17 cellular contexts compared by ENCODE assay signal in genomic region chr15:25800761-25801515, GRCh38.
"Had no signal": no experiment of that assay in that cellular context is flagged by ENCODE, and none has a peak within 500 bp of the region (broad histone marks: within the 10 kb centered on the region; RNA-seq: fewer than 3 reads in every experiment).

No MANE protein-coding gene starts in this region.

- H3K27ac Mint-ChIP-seq: activated B cell treated with CpG ODN at 0.5 μM for 24 hours; activated T-helper 2 cell treated with anti-CD3 and anti-CD28 coated beads, Interferon-gamma antibody, Interleukin-2, Interleukin-4, amounts not matched to agents 10 μg/mL and 5 μg/mL and 100 μg/mL, durations not matched to agents 14 hours and 24 hours and 36 hours; type B pancreatic cell had no signal

- H3K27me3 ChIP-seq: hepatocyte, neural progenitor cell, right atrium auricular region had no signal

- H3K9me3 ChIP-seq: right atrium auricular region, SK-N-SH had no signal

- H3K27me3 Mint-ChIP-seq: activated CD4-positive, alpha-beta T cell treated with anti-CD3 and anti-CD28 coated beads, Interleukin-2, amount 10 ng/mL, durations not matched to agents 24 days and 14 days had no signal

- H3K4me3 Mint-ChIP-seq: activated B cell treated with CpG ODN at 0.5 μM for 24 hours; activated CD4-positive, alpha-beta T cell treated with anti-CD3 and anti-CD28 coated beads, Interleukin-2, amount 10 ng/mL, durations not matched to agents 24 days and 14 days; neural progenitor cell; type B pancreatic cell had no signal

- H2AFZ ChIP-seq: hepatocyte, neural progenitor cell had no signal

- H3K9ac ChIP-seq: neural progenitor cell, SK-N-SH had no signal

- H3K36me3 ChIP-seq: neural progenitor cell, right atrium auricular region had no signal

- DNase-seq: activated B cell treated with CpG ODN at 0.5 μM for 24 hours; activated CD4-positive, alpha-beta T cell treated with anti-CD3 and anti-CD28 coated beads, Interleukin-2, amount 10 ng/mL, durations not matched to agents 24 days and 14 days; activated T-cell treated with anti-CD3 and anti-CD28 coated beads for 4 hours; caudate nucleus; cortex of kidney; effector memory CD4-positive, alpha-beta T cell; kidney glomerular epithelial cell; SK-N-SH; stimulated activated CD4-positive, alpha-beta T cell treated with anti-CD3 and anti-CD28 coated beads, Interleukin-4, amount 100 ng/mL, for 4 hours; T-helper 1 cell had no signal

- H3K4me3 ChIP-seq: hepatocyte, neural progenitor cell, right atrium auricular region, skin epidermis had no signal

- H3K79me2 ChIP-seq: hepatocyte had no signal

- H3K36me3 Mint-ChIP-seq: neural progenitor cell, type B pancreatic cell had no signal

- H3K4me2 ChIP-seq: hepatocyte, neural progenitor cell, SK-N-SH had no signal

- H3K27ac ChIP-seq: epithelial cell of prostate, hepatocyte, neural progenitor cell, right atrium auricular region had no signal
